15 cellular contexts compared by ENCODE assay signal in genomic region chr20:23228912-23229311, GRCh38.
DNase-seq lines count a peak whose midpoint lies in the region; ATAC-seq, FAIRE-seq and TF ChIP-seq lines count a peak whose summit lies in the region.
"Had no signal": no experiment of that assay in that cellular context is flagged by ENCODE, and none has a peak within 500 bp of the region (broad histone marks: within the 10 kb centered on the region; RNA-seq: fewer than 3 reads in every experiment).

No MANE protein-coding gene starts in this region.

- TF ChIP-seq EP300 in A549 (IDR thresholded peaks at IDR 0.05) = no peak

- H3K27me3 ChIP-seq in mammary epithelial cell (ENCODE audit: insufficient read depth, low read length) = no peaks in the 10 kb centered on the region

- H4K20me1 ChIP-seq in mammary epithelial cell (ENCODE audit: insufficient read depth, low read length) = no peaks in the 10 kb centered on the region

- H3K4me2 ChIP-seq in A549 = no peak overlapping the region
- H3K4me2 ChIP-seq in mammary epithelial cell (ENCODE audit: insufficient read depth, low read depth, low read length) = no peak overlapping the region
- H3K4me2 ChIP-seq: smooth muscle cell had no signal

- CTCF ChIA-PET in A549 (lab: Yijun Ruan, JAX) (interaction anchor here (0.9 to 2.1 kb wide), 3 partner anchors 16 to 115 kb away, joined by 3 to 7 read pairs (median 3); no protein-coding TSS in a partner anchor), mammary epithelial cell (lab: Charles Lee; ENCODE audit: low non-redundant PET) (no interaction called here)

- WGBS in A549 (ENCODE audit: missing lambda C conversion rate) = 36% methylated on average over 3 of the region's 3 CpGs
- 33% methylated on average over 3 of the region's 3 CpGs for WGBS in mammary epithelial cell (ENCODE audit: low coverage, missing lambda C conversion rate)

- TF ChIP-seq RAD21 in A549 (conservative IDR thresholded peaks at IDR 0.05 in 1 of 2, IDR thresholded peaks at IDR 0.05 in 1 of 2) = no peak

- POLR2A ChIA-PET in A549 (lab: Yijun Ruan, JAX) = interaction anchor here (0.8 kb wide), 1 partner anchor 178 kb away, joined by 8 read pairs; no protein-coding TSS in a partner anchor

- in situ Hi-C loops in mammary epithelial cell (cut with MboI; ENCODE audit: low sequenced_read_pairs in 2 of 2) = loop anchor here in 1 of 2 donors (25.0 kb wide), 1 partner anchor 892 kb away; no protein-coding TSS in a partner anchor

- H3K4me1 ChIP-seq in A549 (peaks cover 11% of the 10 kb centered on the region; the same call in 1 of the 3 replicates), mammary epithelial cell (ENCODE audit: insufficient read depth, low read length) (peaks cover 4% of the 10 kb centered on the region)

- no peak overlapping the region for H3K9ac ChIP-seq in mammary epithelial cell (ENCODE audit: insufficient read depth, low read length)

- H3K27ac ChIP-seq in A549 = no peak overlapping the region
- H3K27ac ChIP-seq in mammary epithelial cell (ENCODE audit: insufficient read depth, low read depth, low read length) = no peak overlapping the region
- H3K27ac ChIP-seq: neutrophil, SK-N-MC had no signal

- H3K36me3 ChIP-seq in mammary epithelial cell (ENCODE audit: insufficient read depth, low read length) = no peaks in the 10 kb centered on the region
- H3K36me3 ChIP-seq: neutrophil had no signal

- H3K79me2 ChIP-seq in mammary epithelial cell (ENCODE audit: insufficient read depth, low read length) = no peaks in the 10 kb centered on the region

- no peak for ATAC-seq in A549
- ATAC-seq in HG03342 (IDR thresholded peaks at IDR 0.05; ENCODE audit: unreplicated experiment) = no peak

- TF ChIP-seq CTCF in A549 (IDR thresholded peaks at IDR 0.05) (no peak), mammary epithelial cell (conservative IDR thresholded peaks at IDR 0.05 in 1 of 2, IDR thresholded peaks at IDR 0.05 in 1 of 2; ENCODE audit: extremely low read depth in 1 of 2, insufficient read depth in 1 of 2, low read depth in 1 of 2, low read length in 2 of 2) (no peak), D721Med (IDR thresholded peaks at IDR 0.05; ENCODE audit: insufficient read depth, missing control alignments) (no peak)

- intact Hi-C loops in mammary epithelial cell (cut with micrococcal nuclease) = no loop called here

- DNase-seq in A549 (ENCODE audit: low read depth in 1 of 2, low spot score in 1 of 2) (no peak), GM03348 (ENCODE audit: low spot score) (peak; percentile 68), mammary epithelial cell (peak; percentile 28), kidney glomerular epithelial cell (lab: John Stamatoyannopoulos, UW) (peak; percentile 29), glomerular visceral epithelial cell (ENCODE audit: extremely low spot score) (no peak), DMS114 treated with DMSO at 0.1 percent for 48 hours (lab: John Stamatoyannopoulos, UW; ENCODE audit: unreplicated experiment) (no peak), D721Med (ENCODE audit: insufficient read length, low spot score) (no peak)
- DNase-seq: activated naive CD4-positive, alpha-beta T cell treated with anti-CD3 and anti-CD28 coated beads for 36 hours; DMS79; erythroblast; substantia nigra had no signal

- H2AFZ ChIP-seq in mammary epithelial cell (ENCODE audit: low read depth, low read length) = no peak overlapping the region

- peak; percentile 7 for FAIRE-seq in A549 (lab: Jason Lieb, UNC)
- FAIRE-seq in D721Med (lab: Jason Lieb, UNC) = no peak

- TF ChIP-seq POLR2A in A549 (IDR thresholded peaks at IDR 0.05; ENCODE audit: low read length) = no peak

- no TSS peak for BruUV-seq in mammary epithelial cell (replicated peaks; lab: Mats Ljungman, UMichigan)

- H3K4me3 ChIP-seq in A549 (no peak overlapping the region), mammary epithelial cell (replicated peaks in 1 of 3; ENCODE audit: insufficient read depth in 1 of 3, low read depth in 2 of 3, low read length in 3 of 3) (no peak overlapping the region)
- H3K4me3 ChIP-seq: SK-N-MC, smooth muscle cell had no signal

- H3K9me3 ChIP-seq in A549 (peaks cover 9% of the 10 kb centered on the region; the same call in 2 of the 3 replicates), mammary epithelial cell (replicated peaks; ENCODE audit: insufficient read depth, low read length) (no peaks in the 10 kb centered on the region)
- H3K9me3 ChIP-seq: neutrophil had no signal

- dilution Hi-C loops in mammary epithelial cell (cut with HindIII; ENCODE audit: low sequenced_read_pairs) = no loop called here

TF ChIP-seq in A549, 52 proteins besides CTCF, POLR2A, EP300 and RAD21:
- TF ChIP-seq HEYL (CRISPR knock-in tag; IDR thresholded peaks at IDR 0.05) (no peak), ZFP36 (IDR thresholded peaks at IDR 0.05; ENCODE audit: borderline replicate concordance, partially characterized antibody) (no peak), MYC (IDR thresholded peaks at IDR 0.05; ENCODE audit: borderline replicate concordance, low read length) (no peak), USF2 (IDR thresholded peaks at IDR 0.05) (no peak), HMGXB4 (CRISPR knock-in tag; IDR thresholded peaks at IDR 0.05; ENCODE audit: borderline replicate concordance) (no peak), BCL3 (IDR thresholded peaks at IDR 0.05) (no peak), BHLHE40 (IDR thresholded peaks at IDR 0.05; ENCODE audit: low read depth, low read length) (no peak)

Comparison
In these comparisons a context has a peak if more than half of its experiments do, and no peak if none do; other contexts are left out.
1. DNase-seq: peak in GM03348 (single experiment), mammary epithelial cell (single experiment) and kidney glomerular epithelial cell (single experiment); none in A549 (0 of 2), glomerular visceral epithelial cell (single experiment), DMS114 treated with DMSO at 0.1 percent for 48 hours (single experiment) and D721Med (single experiment).